In genomic region chr2:112259509-112260294, GRCh38 we compare ENCODE assay signal across 8 cellular contexts. TPM values are rescaled to one million over a fixed set of nuclear protein-coding genes. Genes with fewer than 3 reads are reported as not detected.
A peak's percentile ranks its signal among the peaks of the same experiment; 100 is the strongest.
DNase-seq lines count a peak whose midpoint lies in the region; TF ChIP-seq lines count a peak whose summit lies in the region.

No MANE protein-coding gene starts in this region.

- H2BK120ac ChIP-seq in trophoblast cell (ENCODE audit: insufficient read depth, low read length, poor library complexity): no peak overlapping the region

- no peak overlapping the region for H2AFZ ChIP-seq in trophoblast cell (ENCODE audit: insufficient read depth, low read length, poor library complexity)

- H2AK5ac ChIP-seq in trophoblast cell (ENCODE audit: low read length): no peak overlapping the region

- peak; percentile 100 for TF ChIP-seq CTCF in AG10803 (conservative IDR thresholded peaks at IDR 0.05; ENCODE audit: low read length)
- peak; percentile 88 for TF ChIP-seq CTCF in LNCAP (IDR thresholded peaks at IDR 0.05)
- peak; percentile 84 to 95 (median 91) for TF ChIP-seq CTCF in transverse colon (IDR thresholded peaks at IDR 0.05)

- peak overlapping the region; percentile 41 for H3K4me2 ChIP-seq in trophoblast cell (ENCODE audit: low read length)

- no peak overlapping the region for H3K4me3 ChIP-seq in AG10803 (ENCODE audit: low read length)
- no peak overlapping the region for H3K4me3 ChIP-seq in trophoblast cell (ENCODE audit: low read depth, low read length)
- no peak overlapping the region for H3K4me3 ChIP-seq in transverse colon

- no peak overlapping the region for H4K12ac ChIP-seq in trophoblast cell (ENCODE audit: low read depth, low read length)

- no peak for TF ChIP-seq POLR2A in transverse colon (IDR thresholded peaks at IDR 0.05)

- H3K18ac ChIP-seq in trophoblast cell (ENCODE audit: low read length): no peak overlapping the region

- intact Hi-C loops in transverse colon (cut with DNase I; ENCODE audit: low total_unique reads): loop anchor here (5.0 kb wide), 1 partner anchor 173 kb away; the partner anchor contains the start of gene RGPD8

- H3K4me1 ChIP-seq in trophoblast cell (ENCODE audit: control insufficient read depth in 1 of 2, insufficient read depth in 2 of 2, low read length in 2 of 2) (no peaks in the 10 kb centered on the region), transverse colon (peaks cover 0 to 11% (median 4%) of the 10 kb centered on the region in 4 donors)

- peaks cover 2% of the 10 kb centered on the region for H3K79me1 ChIP-seq in trophoblast cell (ENCODE audit: low read length)

- no peak overlapping the region for H3K23ac ChIP-seq in trophoblast cell (ENCODE audit: low read length)

- in situ Hi-C loops in transverse colon (cut with MboI; ENCODE audit: low pct_ligation_motif_present in 1 of 4, low pct_unique_long_range_greater_than_20kb in 1 of 4, low sequenced_read_pairs in 3 of 4): loop anchor here in 2 of 4 donors (25.0 kb wide), 2 partner anchors 178 to 328 kb away; partner anchors contain the start of genes CHCHD5 (in 1 of the 2) and RGPD8 (in 1 of the 2)

- no peaks in the 10 kb centered on the region for H3K36me3 ChIP-seq in trophoblast cell (ENCODE audit: control insufficient read depth in 1 of 2, insufficient read depth in 2 of 2, low read length in 2 of 2)
- H3K36me3 ChIP-seq in transverse colon: no peaks in the 10 kb centered on the region

- no peaks in the 10 kb centered on the region for H3K79me2 ChIP-seq in trophoblast cell (ENCODE audit: control insufficient read depth, insufficient read depth, low read length, poor library complexity)

- H3K27ac ChIP-seq in trophoblast cell (ENCODE audit: low read depth, low read length) (no peak overlapping the region), transverse colon (no peak overlapping the region)

- H3K9me3 ChIP-seq in trophoblast cell (ENCODE audit: insufficient read depth, low read depth, low read length) (no peaks in the 10 kb centered on the region), transverse colon (no peaks in the 10 kb centered on the region)

- H2BK12ac ChIP-seq in trophoblast cell (ENCODE audit: low read length): no peak overlapping the region

- TF ChIP-seq EP300 in transverse colon (IDR thresholded peaks at IDR 0.05; ENCODE audit: low read depth): no peak

- H4K91ac ChIP-seq in trophoblast cell (ENCODE audit: low read depth, low read length): no peak overlapping the region

- no CpG with 5 or more reads among the region's 15 CpGs for WGBS in trophoblast cell (ENCODE audit: extremely low coverage, insufficient coverage, insufficient read length)
- 20 to 100% methylated on average over 2 to 15 of the region's 15 CpGs for WGBS in transverse colon (ENCODE audit: low coverage in 1 of 2), 2 donors

- no peak overlapping the region for H3K9ac ChIP-seq in trophoblast cell (ENCODE audit: low read length)

- no peak overlapping the region for H3K14ac ChIP-seq in trophoblast cell (ENCODE audit: low read length)

- H3K4ac ChIP-seq in trophoblast cell (ENCODE audit: low read depth, low read length): no peak overlapping the region

- no peaks in the 10 kb centered on the region for H3K27me3 ChIP-seq in trophoblast cell (ENCODE audit: insufficient read depth, low read length)
- H3K27me3 ChIP-seq in transverse colon: no peaks in the 10 kb centered on the region

- no peak overlapping the region for H2BK5ac ChIP-seq in trophoblast cell (ENCODE audit: low read depth, low read length, poor library complexity)

- DNase-seq in AG10803 (ENCODE audit: low read depth) (peak; percentile 74), GM19240 (ENCODE audit: insufficient read length, low spot score) (peak; percentile 18), SK-N-DZ (ENCODE audit: low spot score) (peak; percentile 75), globus pallidus (ENCODE audit: low spot score) (peak; percentile 82), trophoblast cell (peak; percentile 63 to 87), transverse colon (peak; percentile 87)
- DNase-seq in activated naive CD4-positive, alpha-beta T cell treated with Interleukin-2 at 50 U/mL for 16 hours: peak; percentile 86

- peak overlapping the region; percentile 25 for H4K8ac ChIP-seq in trophoblast cell (ENCODE audit: low read depth, low read length)

RNA-seq across cellular contexts. Expression of gene ZC3H8, which starts 4.9 kb away (rescaled TPM):
- polyA plus RNA-seq in SK-N-DZ (2014; cell fraction: cytosol; rRNA removed): 13.8 and 14.7 TPM in 2 replicates
- polyA plus RNA-seq in SK-N-DZ (2014; cell fraction: nucleus; rRNA removed): 19.4 and 68.7 TPM in 2 replicates
- polyA plus RNA-seq in trophoblast cell (2013): 11.4 and 12.5 TPM in 2 replicates
- total RNA-seq in transverse colon: 10 to 100 TPM in 2 of 4 donors, 1 to 10 TPM in 2; 1.6 to 83.2 (median 12.1) TPM

RNA-seq across cellular contexts. Expression of gene ZC3H6, which starts 15.7 kb away (rescaled TPM):
- 3.3 and 3.5 TPM in 2 replicates for polyA plus RNA-seq in SK-N-DZ (2014; cell fraction: cytosol; rRNA removed)
- 2.5 and 3.5 TPM in 2 replicates for polyA plus RNA-seq in SK-N-DZ (2014; cell fraction: nucleus; rRNA removed)
- polyA plus RNA-seq in trophoblast cell (2013): 4.4 and 5.2 TPM in 2 replicates
- 10 to 100 TPM in 1 of 4 donors, 1 to 10 TPM in 3; 2.8 to 13.0 (median 8.5) TPM for total RNA-seq in transverse colon

Comparison
In these comparisons a context has a peak if more than half of its experiments do, and no peak if none do; other contexts are left out.
1. DNase-seq: peak in every context shown above with its lines; median percentile 87 in transverse colon; 86 in activated naive CD4-positive, alpha-beta T cell treated with Interleukin-2 at 50 U/mL for 16 hours; 82 in globus pallidus; 75 in SK-N-DZ; 75 in trophoblast cell; 74 in AG10803; 18 in GM19240.